ENCODE assay signal across 19 cellular contexts in the genomic region with DNA sequence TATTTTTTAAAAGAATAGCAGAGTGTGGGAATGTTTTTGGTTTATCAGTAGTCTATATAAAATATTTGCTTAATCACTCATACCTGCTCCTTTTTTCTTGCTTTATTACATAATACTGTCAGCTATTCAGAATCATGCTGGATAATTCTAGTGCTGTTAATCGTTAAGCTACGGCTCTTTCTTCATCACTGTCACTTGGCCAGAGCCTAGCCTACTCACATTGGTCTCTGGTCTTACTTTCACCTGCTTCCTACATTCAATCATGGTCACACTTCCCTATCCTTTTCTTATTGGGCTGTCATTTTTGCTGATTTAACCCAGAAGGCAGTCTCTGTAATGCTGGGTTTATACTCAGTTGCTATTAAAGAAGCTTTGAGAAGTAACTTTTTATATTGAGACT. TPM values are rescaled to one million over a fixed set of nuclear protein-coding genes. Genes with fewer than 3 reads are reported as not detected.
DNase-seq lines count a peak whose midpoint lies in the region; ATAC-seq, FAIRE-seq and TF ChIP-seq lines count a peak whose summit lies in the region.
"Had no signal": no experiment of that assay in that cellular context is flagged by ENCODE, and none has a peak within 500 bp of the region (broad histone marks: within the 10 kb centered on the region; RNA-seq: fewer than 3 reads in every experiment).

No MANE protein-coding gene starts in this region.

- peaks cover 48% of the 10 kb centered on the region for H3K36me3 Mint-ChIP-seq in activated T-cell treated with anti-CD3 and anti-CD28 coated beads, Interleukin-2, amount 50 U/mL, for 24 hours (ENCODE audit: low read depth)
- H3K36me3 Mint-ChIP-seq in T-cell: peaks cover 26% of the 10 kb centered on the region

- peaks cover 0 to 2% of the 10 kb centered on the region in 2 donors for H3K36me3 ChIP-seq in kidney (ENCODE audit: control insufficient read depth in 1 of 2, insufficient read depth in 2 of 2, low read length in 2 of 2)
- H3K36me3 ChIP-seq in small intestine (ENCODE audit: control insufficient read depth in 2 of 2, insufficient read depth in 2 of 2, low read length in 2 of 2): peaks cover 0 to 3% of the 10 kb centered on the region in 2 donors

- H3K4me3 ChIP-seq in kidney (ENCODE audit: low read length in 2 of 2): no peak overlapping the region
- H3K4me3 ChIP-seq in small intestine (ENCODE audit: low read depth in 1 of 2, low read length in 2 of 2): no peak overlapping the region
- H3K4me3 ChIP-seq: tibial nerve had no signal

- WGBS in small intestine, 3 donors: 25 to 83% (median 54%) methylated on average over 2 of the region's 2 CpGs

- intact Hi-C loops in kidney (cut with DNase I) (no loop called here), sciatic nerve (cut with DNase I) (no loop called here)

- H3K27ac Mint-ChIP-seq in activated T-cell treated with anti-CD3 and anti-CD28 coated beads, Interleukin-2, amount 50 U/mL, for 24 hours: peak overlapping the region; percentile 34
- H3K27ac Mint-ChIP-seq in T-cell: no peak overlapping the region
- H3K27ac Mint-ChIP-seq: activated naive CD4-positive, alpha-beta T cell treated with anti-CD3 and anti-CD28 coated beads, Interleukin-2, amount 10 ng/mL, durations not matched to agents 7 days and 5 days had no signal

- CTCF ChIA-PET in T-cell (lab: Charles Lee): interaction anchor here (0.5 to 0.9 kb wide), 2 partner anchors 15 to 107 kb away, joined by 3 to 5 read pairs; a partner anchor contains a TSS

- POLR2A ChIA-PET in T-cell (lab: Charles Lee): interaction anchor here (0.5 to 0.6 kb wide), 4 partner anchors 245 to 1081 kb away, joined by 3 to 6 read pairs (median 4); no protein-coding TSS in a partner anchor

- H3K9me3 ChIP-seq in kidney (ENCODE audit: control insufficient read depth in 1 of 2, low read length in 2 of 2): no peaks in the 10 kb centered on the region
- no peaks in the 10 kb centered on the region for H3K9me3 ChIP-seq in small intestine (ENCODE audit: control insufficient read depth, low read depth)
- H3K9me3 ChIP-seq: Peyer's patch, tibial nerve had no signal

- DNase-seq in activated T-cell treated with anti-CD3 and anti-CD28 coated beads, Interleukin-2, amount 50 U/mL, for 24 hours: no peak
- no peak for DNase-seq in activated T-cell treated with anti-CD3 and anti-CD28 coated beads for 4 hours
- no peak for DNase-seq in T-cell
- DNase-seq in kidney: no peak
- peak; percentile 18 for DNase-seq in small intestine
- no peak for DNase-seq in cerebellar cortex (ENCODE audit: low spot score)
- DNase-seq in sciatic nerve (ENCODE audit: low spot score): no peak
- DNase-seq: activated naive CD4-positive, alpha-beta T cell treated with anti-CD3 and anti-CD28 coated beads, Interleukin-2, amount 10 ng/mL, durations not matched to agents 7 days and 5 days; DMS153; hippocampal formation; IMR-90; NCI-H1436; NCI-H446 treated with DMSO at 0.1 percent for 48 hours; Peyer's patch had no signal

- no peak overlapping the region for H3K9ac ChIP-seq in kidney (ENCODE audit: low read length in 2 of 2)
- H3K9ac ChIP-seq: parathyroid adenoma had no signal

- peaks cover under 1% of the 10 kb centered on the region for H3K27me3 Mint-ChIP-seq in activated T-cell treated with anti-CD3 and anti-CD28 coated beads, Interleukin-2, amount 50 U/mL, for 24 hours
- H3K27me3 Mint-ChIP-seq in T-cell: peaks cover under 1 to 6% of the 10 kb centered on the region in 2 donors
- H3K27me3 Mint-ChIP-seq: activated naive CD4-positive, alpha-beta T cell treated with anti-CD3 and anti-CD28 coated beads, Interleukin-2, amount 10 ng/mL, durations not matched to agents 7 days and 5 days had no signal

- H3K4me1 Mint-ChIP-seq in activated T-cell treated with anti-CD3 and anti-CD28 coated beads, Interleukin-2, amount 50 U/mL, for 24 hours (ENCODE audit: low read depth): peaks cover 48% of the 10 kb centered on the region
- peaks cover 44 to 54% (median 51%) of the 10 kb centered on the region in 3 donors for H3K4me1 Mint-ChIP-seq in T-cell

- no peaks in the 10 kb centered on the region for H3K27me3 ChIP-seq in small intestine (ENCODE audit: control insufficient read depth in 2 of 2, insufficient read depth in 2 of 2, low read length in 2 of 2)
- H3K27me3 ChIP-seq: Peyer's patch, tibial nerve had no signal

- H3K4me1 ChIP-seq in kidney (ENCODE audit: control insufficient read depth in 1 of 2, insufficient read depth in 1 of 2, low read depth in 1 of 2, low read length in 2 of 2) (peaks cover 2 to 9% of the 10 kb centered on the region in 2 donors), small intestine (ENCODE audit: control insufficient read depth in 2 of 2, insufficient read depth in 1 of 2, low read depth in 1 of 2, low read length in 1 of 2) (no peaks in the 10 kb centered on the region)

- no peaks in the 10 kb centered on the region for H3K9me3 Mint-ChIP-seq in activated T-cell treated with anti-CD3 and anti-CD28 coated beads, Interleukin-2, amount 50 U/mL, for 24 hours
- H3K9me3 Mint-ChIP-seq in T-cell: no peaks in the 10 kb centered on the region
- H3K9me3 Mint-ChIP-seq: activated naive CD4-positive, alpha-beta T cell treated with anti-CD3 and anti-CD28 coated beads, Interleukin-2, amount 10 ng/mL, durations not matched to agents 7 days and 5 days had no signal

- FAIRE-seq in kidney (lab: Jason Lieb, UNC) (peak; percentile 46), small intestine (lab: Jason Lieb, UNC) (no peak)

- TF ChIP-seq CTCF in kidney (IDR thresholded peaks at IDR 0.05; ENCODE audit: borderline replicate concordance, extremely low read depth, insufficient read depth): no peak

- no peak for ATAC-seq in T-cell (replicated peaks in 1 of 4)
- no peak for ATAC-seq in sciatic nerve
- no peak for ATAC-seq in GM19455 (IDR thresholded peaks at IDR 0.05; ENCODE audit: unreplicated experiment)

- no peak overlapping the region for H3K27ac ChIP-seq in kidney (ENCODE audit: low read depth in 2 of 2, low read length in 2 of 2)
- H3K27ac ChIP-seq in small intestine (ENCODE audit: low read depth in 1 of 2, low read length in 1 of 2): no peak overlapping the region
- H3K27ac ChIP-seq: parathyroid adenoma, Peyer's patch, tibial nerve had no signal

- H3K4me3 Mint-ChIP-seq in activated T-cell treated with anti-CD3 and anti-CD28 coated beads, Interleukin-2, amount 50 U/mL, for 24 hours: peak overlapping the region; percentile 1
- peak overlapping the region in 2 of 3 donors; percentile 39 to 53 for H3K4me3 Mint-ChIP-seq in T-cell

RNA-seq across cellular contexts. Expression of a gene that starts 2.5 kb away (rescaled TPM):
- total RNA-seq in T-cell: 10 to 100 TPM; 28.7 to 34.5 (median 31.2) TPM
- 23.5 TPM for total RNA-seq in kidney
- 6.2 TPM for polyA plus RNA-seq in kidney (ENCODE audit: insufficient read depth, low read depth, low replicate concordance)
- 1 to 10 TPM; 6.9 to 8.9 (median 8.2) TPM for polyA plus RNA-seq in small intestine
- 33.4 TPM for total RNA-seq in sciatic nerve

RNA-seq across cellular contexts. Expression of a gene that starts 47.6 kb away (rescaled TPM):
- not detected for total RNA-seq in T-cell
- 7.7 TPM for total RNA-seq in kidney
- polyA plus RNA-seq in kidney (ENCODE audit: insufficient read depth, low read depth, low replicate concordance): 1.2 TPM
- polyA plus RNA-seq in small intestine: under 1 TPM in 1 of 3 donors, not detected in 2; 0.24 TPM
- total RNA-seq in sciatic nerve: 1.5 TPM
- total RNA-seq: lung microvascular endothelial cell, Peyer's patch had no signal
- polyA plus RNA-seq: esophagus, IMR-90 had no signal
